Comparison of ENCODE assay signal across 12 cellular contexts in the genomic region with DNA sequence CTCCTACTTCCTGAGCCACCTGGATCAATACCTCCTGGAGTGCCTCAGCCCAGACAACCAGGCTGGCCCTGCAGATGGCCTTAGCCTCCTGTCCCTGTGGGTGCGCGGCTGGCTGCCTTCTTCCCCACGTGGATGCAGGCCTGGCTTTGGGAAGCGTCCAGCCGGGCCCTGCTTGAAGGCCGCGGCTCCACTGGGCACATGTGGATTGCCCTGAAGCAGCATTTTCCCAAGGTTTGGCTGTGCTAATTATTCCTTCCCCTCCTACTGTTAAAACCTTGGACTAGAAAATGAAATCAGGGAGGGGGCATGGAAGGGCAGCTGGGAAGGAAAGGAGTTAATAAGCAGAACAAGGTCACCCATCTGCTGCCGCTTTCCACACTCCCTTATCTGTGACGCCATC.
"Had no signal": no experiment of that assay in that cellular context is flagged by ENCODE, and none has a peak within 500 bp of the region (broad histone marks: within the 10 kb centered on the region; RNA-seq: fewer than 3 reads in every experiment).

No MANE protein-coding gene starts in this region.

- H3K36me3 ChIP-seq: gastroesophageal sphincter, tibial artery, uterus had no signal

- H3K27me3 ChIP-seq: tibial artery, uterus had no signal

- ATAC-seq: gastroesophageal sphincter; left ventricle myocardium superior; stimulated activated naive B cell treated with anti-CD40 and anti-IgM and Interleukin-4, amounts not matched to agents 10 μg/mL and 1 μg/mL and 100 μg/mL, for 72 hours had no signal

- H3K4me1 ChIP-seq: gastroesophageal sphincter, tibial artery, uterus had no signal

- H3K9me3 ChIP-seq: gastroesophageal sphincter, tibial artery, uterus had no signal

- H3K27ac ChIP-seq: gastroesophageal sphincter, tibial artery, uterus had no signal

- H3K4me3 ChIP-seq: gastroesophageal sphincter, tibial artery, uterus had no signal

- DNase-seq: activated CD4-positive, alpha-beta memory T cell treated with anti-CD3 and anti-CD28 coated beads, Interleukin-2, amount 10 ng/mL, durations not matched to agents 7 days and 5 days; activated CD4-positive, alpha-beta T cell treated with anti-CD3 and anti-CD28 coated beads for 4 hours; activated naive CD4-positive, alpha-beta T cell treated with anti-CD3 and anti-CD28 coated beads, Interleukin-2, amount 10 ng/mL, durations not matched to agents 7 days and 5 days; activated T-cell treated with anti-CD3 and anti-CD28 coated beads, Interleukin-2, amount 50 U/mL, for 24 hours; kidney; left ventricle myocardium superior; stimulated activated CD4-positive, alpha-beta T cell treated with anti-CD3 and anti-CD28 coated beads, Interleukin-15, amount 100 ng/mL, for 24 hours; stimulated activated CD4-positive, alpha-beta T cell treated with anti-CD3 and anti-CD28 coated beads, Interleukin-4, amount 100 ng/mL, for 1 hour; stimulated activated naive B cell treated with anti-CD40 and anti-IgM and Interleukin-4, amounts not matched to agents 10 μg/mL and 1 μg/mL and 100 μg/mL, for 72 hours; tibial artery; uterus had no signal
